17 cellular contexts compared by ENCODE assay signal in genomic region chr11:19332476-19332875, GRCh38.
DNase-seq lines count a peak whose midpoint lies in the region; ATAC-seq and TF ChIP-seq lines count a peak whose summit lies in the region.
"Had no signal": no experiment of that assay in that cellular context is flagged by ENCODE, and none has a peak within 500 bp of the region (broad histone marks: within the 10 kb centered on the region; RNA-seq: fewer than 3 reads in every experiment).

No MANE protein-coding gene starts in this region.

- H3K23ac ChIP-seq in mesendoderm (ENCODE audit: low read length) = no peak overlapping the region

- H3K36me3 ChIP-seq in mesendoderm (ENCODE audit: control insufficient read depth, insufficient read depth, low read length) = no peaks in the 10 kb centered on the region
- H3K36me3 ChIP-seq: pancreas, tibial nerve had no signal

- H3K4me2 ChIP-seq in mesendoderm (ENCODE audit: low read length) = no peak overlapping the region

- TF ChIP-seq CTCF in GM12864 (IDR thresholded peaks at IDR 0.05; ENCODE audit: low read depth, low read length, missing control alignments) = no peak

- no peak overlapping the region for H2AK5ac ChIP-seq in mesendoderm (ENCODE audit: low read length)

- ATAC-seq in GM19328 (IDR thresholded peaks at IDR 0.05; ENCODE audit: unreplicated experiment) = peak; percentile 91
- peak; percentile 82 for ATAC-seq in GM21786 (IDR thresholded peaks at IDR 0.05; ENCODE audit: unreplicated experiment)
- ATAC-seq in HG03159 (IDR thresholded peaks at IDR 0.05; ENCODE audit: unreplicated experiment) = peak; percentile 82
- ATAC-seq: foreskin keratinocyte, Panc1, pancreas had no signal

- H4K8ac ChIP-seq in mesendoderm (ENCODE audit: low read depth, low read length) = no peak overlapping the region

- H3K18ac ChIP-seq in mesendoderm (ENCODE audit: low read length) = no peak overlapping the region

- no peaks in the 10 kb centered on the region for H3K27me3 ChIP-seq in mesendoderm (ENCODE audit: insufficient read depth, low read length, poor library complexity)
- H3K27me3 ChIP-seq: pancreas, tibial nerve had no signal

- no peak overlapping the region for H2BK120ac ChIP-seq in mesendoderm (ENCODE audit: low read depth, low read length)

- H2BK5ac ChIP-seq in mesendoderm (ENCODE audit: low read length) = no peak overlapping the region

- peak; percentile 56 for DNase-seq in GM12864 (ENCODE audit: low read depth)
- no peak for DNase-seq in mesendoderm
- DNase-seq in amniotic stem cell (lab: John Stamatoyannopoulos, UW) = no peak
- DNase-seq in activated CD8-positive, alpha-beta memory T cell treated with anti-CD3 and anti-CD28 coated beads, Interleukin-2, amount 50 U/mL, for 48 hours = no peak
- DNase-seq in activated effector memory CD4-positive, alpha-beta T cell treated with anti-CD3 and anti-CD28 coated beads, Interleukin-2, amount 50 U/mL, for 16 hours = no peak
- DNase-seq: activated T-cell treated with anti-CD3 and anti-CD28 coated beads, Interleukin-2, amount 50 U/mL, for 72 hours; effector memory CD4-positive, alpha-beta T cell; foreskin keratinocyte; immature natural killer cell; NCI-H1092 treated with DMSO at 0.1 percent for 48 hours; pancreas; T-helper 1 cell had no signal

- no peaks in the 10 kb centered on the region for H3K79me1 ChIP-seq in mesendoderm (ENCODE audit: low read length)

- no peak overlapping the region for H3K9ac ChIP-seq in mesendoderm (ENCODE audit: low read length)

- WGBS in mesendoderm (ENCODE audit: extremely low coverage, insufficient coverage, low lambda C conversion rate) = no CpG with 5 or more reads among the region's 2 CpGs

- H3K79me2 ChIP-seq in mesendoderm (ENCODE audit: control insufficient read depth, insufficient read depth, low read length) = no peaks in the 10 kb centered on the region

- H2BK15ac ChIP-seq in mesendoderm (replicated peaks; ENCODE audit: low read depth) = no peak overlapping the region

- H4K5ac ChIP-seq in mesendoderm (ENCODE audit: low read length) = no peak overlapping the region

- no peaks in the 10 kb centered on the region for H3K4me1 ChIP-seq in mesendoderm (ENCODE audit: control insufficient read depth, low read depth, low read length)
- H3K4me1 ChIP-seq: foreskin keratinocyte, pancreas, tibial nerve had no signal

- no peak overlapping the region for H3K4ac ChIP-seq in mesendoderm (ENCODE audit: low read depth, low read length)

- H3K27ac ChIP-seq in mesendoderm (ENCODE audit: low read depth, low read length) = no peak overlapping the region
- H3K27ac ChIP-seq: foreskin keratinocyte, pancreas, tibial nerve had no signal

- H3K4me3 ChIP-seq in GM12864 (ENCODE audit: low read depth, low read length) (no peak overlapping the region), mesendoderm (ENCODE audit: low read length) (no peak overlapping the region)
- H3K4me3 ChIP-seq: pancreas, tibial nerve had no signal

- no peak overlapping the region for H3K56ac ChIP-seq in mesendoderm (ENCODE audit: low read length)
